24 cellular contexts compared by ENCODE assay signal in the genomic region with DNA sequence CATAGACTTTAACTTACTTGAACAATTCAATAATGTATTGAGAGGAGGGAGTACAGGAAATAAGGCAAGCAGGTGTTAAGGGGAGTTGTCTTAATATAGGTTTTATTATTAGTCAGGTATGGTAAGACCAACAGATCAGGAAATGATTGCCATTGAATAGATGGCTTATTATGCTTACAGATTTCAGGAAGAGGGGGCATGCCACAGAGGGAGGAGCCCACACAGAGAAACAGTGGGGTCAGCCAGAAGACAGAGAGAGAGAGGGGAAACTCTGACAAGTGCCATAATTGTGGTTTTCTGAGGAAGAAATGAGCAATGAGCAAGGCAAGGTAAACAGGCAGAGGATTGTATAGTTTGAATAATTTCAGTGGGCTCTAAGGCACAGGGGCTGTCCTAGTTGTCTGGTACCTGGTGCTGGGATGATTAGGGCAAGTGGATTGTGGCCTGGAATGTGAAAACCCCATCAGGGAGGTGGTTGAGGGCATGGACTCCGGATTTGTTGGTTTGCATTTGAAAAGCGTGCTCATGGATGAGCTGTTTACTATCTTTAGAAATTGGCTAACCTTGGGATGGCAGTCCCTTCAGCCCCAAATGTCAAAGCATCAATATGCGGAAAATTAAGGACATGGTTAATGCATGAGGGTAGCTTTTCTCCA.
"Had no signal": no experiment of that assay in that cellular context is flagged by ENCODE, and none has a peak within 500 bp of the region (broad histone marks: within the 10 kb centered on the region; RNA-seq: fewer than 3 reads in every experiment).

No MANE protein-coding gene starts in this region.

- H3K4me3 Mint-ChIP-seq: activated CD4-positive, alpha-beta memory T cell treated with anti-CD3 and anti-CD28 coated beads for 36 hours; activated CD8-positive, alpha-beta memory T cell treated with anti-CD3 and anti-CD28 coated beads, Interleukin-2, amount 10 ng/mL, durations not matched to agents 7 days and 5 days; central memory CD8-positive, alpha-beta T cell; natural killer cell; stimulated activated naive CD8-positive, alpha-beta T cell treated with anti-CD3 and anti-CD28 coated beads, Interleukin-15, Interleukin-2, amounts not matched to agents 100 ng/mL and 50 ng/mL, for 24 hours; T-helper 1 cell treated with Interleukin-12 subunit alpha and Interleukin-12 subunit beta and Interleukin-4 antibody, amounts not matched to agents 30 μg/mL and 1 μg/mL, for 36 hours had no signal

- H3K36me3 ChIP-seq: ascending aorta, breast epithelium, left ventricle myocardium inferior, neutrophil, pancreas, right atrium auricular region, tibial artery had no signal

- H3K36me3 Mint-ChIP-seq: activated CD4-positive, alpha-beta memory T cell treated with anti-CD3 and anti-CD28 coated beads for 36 hours; activated CD8-positive, alpha-beta memory T cell treated with anti-CD3 and anti-CD28 coated beads, Interleukin-2, amount 10 ng/mL, durations not matched to agents 7 days and 5 days; natural killer cell had no signal

- DNase-seq: activated CD4-positive, alpha-beta memory T cell treated with anti-CD3 and anti-CD28 coated beads for 36 hours; activated CD4-positive, alpha-beta T cell treated with anti-CD3 and anti-CD28 coated beads for 4 hours; activated CD4-positive, CD25-positive, alpha-beta regulatory T cell; activated CD8-positive, alpha-beta memory T cell treated with anti-CD3 and anti-CD28 coated beads, Interleukin-2, amount 10 ng/mL, durations not matched to agents 7 days and 5 days; activated gamma-delta T cell; activated naive CD4-positive, alpha-beta T cell treated with anti-CD3 and anti-CD28 coated beads, Interleukin-2, amount 50 U/mL, for 16 hours; activated T-cell treated with anti-CD3 and anti-CD28 coated beads for 4 hours; effector memory CD4-positive, alpha-beta T cell; foreskin keratinocyte; left ventricle myocardium inferior; mammary epithelial cell; midbrain; natural killer cell; pancreas; psoas muscle; stimulated activated CD4-positive, alpha-beta T cell treated with anti-CD3 and anti-CD28 coated beads, Interleukin-4, amount 100 ng/mL, for 4 hours; tibial artery had no signal

- H3K4me1 ChIP-seq: ascending aorta, breast epithelium, foreskin keratinocyte, left ventricle myocardium inferior, psoas muscle, right atrium auricular region, tibial artery had no signal

- H3K27ac ChIP-seq: ascending aorta, breast epithelium, foreskin keratinocyte, left ventricle myocardium inferior, neutrophil, pancreas, psoas muscle, right atrium auricular region, tibial artery had no signal

- H3K27ac Mint-ChIP-seq: activated CD4-positive, alpha-beta memory T cell treated with anti-CD3 and anti-CD28 coated beads for 36 hours; activated CD8-positive, alpha-beta memory T cell treated with anti-CD3 and anti-CD28 coated beads, Interleukin-2, amount 10 ng/mL, durations not matched to agents 7 days and 5 days; natural killer cell; stimulated activated naive CD8-positive, alpha-beta T cell treated with anti-CD3 and anti-CD28 coated beads, Interleukin-15, Interleukin-2, amounts not matched to agents 100 ng/mL and 50 ng/mL, for 24 hours; T-helper 1 cell treated with Interleukin-12 subunit alpha and Interleukin-12 subunit beta and Interleukin-4 antibody, amounts not matched to agents 30 μg/mL and 1 μg/mL, for 36 hours had no signal

- H3K27me3 Mint-ChIP-seq: activated CD4-positive, alpha-beta memory T cell treated with anti-CD3 and anti-CD28 coated beads for 36 hours; activated CD8-positive, alpha-beta memory T cell treated with anti-CD3 and anti-CD28 coated beads, Interleukin-2, amount 10 ng/mL, durations not matched to agents 7 days and 5 days; central memory CD8-positive, alpha-beta T cell; stimulated activated naive CD8-positive, alpha-beta T cell treated with anti-CD3 and anti-CD28 coated beads, Interleukin-15, Interleukin-2, amounts not matched to agents 100 ng/mL and 50 ng/mL, for 24 hours had no signal

- ATAC-seq: activated CD8-positive, alpha-beta memory T cell treated with anti-CD3 and anti-CD28 coated beads, Interleukin-2, amount 10 ng/mL, durations not matched to agents 7 days and 5 days; foreskin keratinocyte; natural killer cell; pancreas; psoas muscle had no signal

- H3K4me1 Mint-ChIP-seq: activated CD8-positive, alpha-beta memory T cell treated with anti-CD3 and anti-CD28 coated beads, Interleukin-2, amount 10 ng/mL, durations not matched to agents 7 days and 5 days; central memory CD8-positive, alpha-beta T cell; natural killer cell had no signal

- H3K27me3 ChIP-seq: ascending aorta, breast epithelium, neutrophil, pancreas, right atrium auricular region, tibial artery had no signal

- H3K9me3 ChIP-seq: ascending aorta, breast epithelium, left ventricle myocardium inferior, neutrophil, pancreas, psoas muscle, right atrium auricular region, tibial artery had no signal

- H3K4me3 ChIP-seq: ascending aorta, breast epithelium, left ventricle myocardium inferior, pancreas, psoas muscle, right atrium auricular region, tibial artery had no signal
